25 cellular contexts compared by ENCODE assay signal in the genomic region with DNA sequence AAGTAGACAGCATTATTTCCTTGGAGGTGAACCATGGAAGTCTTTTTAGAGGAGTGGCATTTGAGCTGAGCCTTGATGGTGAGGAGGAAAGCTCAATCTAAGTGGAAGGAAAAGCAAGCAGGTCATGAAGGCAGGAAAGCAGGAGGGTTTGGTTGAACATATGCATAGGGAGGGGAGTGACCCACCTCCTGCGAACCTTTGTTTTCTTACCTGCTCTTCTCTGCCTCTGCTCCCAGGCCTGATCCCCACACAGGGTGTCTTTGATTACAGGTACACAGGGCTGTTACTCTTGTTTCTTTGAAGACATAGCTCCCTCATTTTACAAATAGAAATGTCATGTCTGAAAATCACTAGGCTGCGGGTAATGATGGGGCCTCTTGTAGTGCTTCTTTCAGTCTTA.
"Had no signal": no experiment of that assay in that cellular context is flagged by ENCODE, and none has a peak within 500 bp of the region (broad histone marks: within the 10 kb centered on the region; RNA-seq: fewer than 3 reads in every experiment).

No MANE protein-coding gene starts in this region.

- H3K9me3 ChIP-seq: colonic mucosa, esophagus muscularis mucosa, gastrocnemius medialis, gastroesophageal sphincter had no signal

- DNase-seq: colonic mucosa; cortex of kidney; dermis blood vessel endothelial cell; dorsolateral prefrontal cortex; effector CD4-positive, alpha-beta T cell; effector CD8-positive, alpha-beta T cell; effector memory CD4-positive, alpha-beta T cell; effector memory CD8-positive, alpha-beta T cell; endodermal cell; erythroblast; esophagus squamous epithelium; foreskin fibroblast; foreskin keratinocyte; foreskin melanocyte; gastrocnemius medialis; glutamatergic neuron; head of caudate nucleus; heart left ventricle; heart right ventricle had no signal

- H3K27ac Mint-ChIP-seq: dendritic cell treated with granulocyte-macrophage colony-stimulating factor and Interleukin-4, amounts not matched to agents 40 ng/mL and 50 ng/mL, for 4 days; effector memory CD8-positive, alpha-beta T cell; endodermal cell had no signal

- H3K27me3 ChIP-seq: colonic mucosa, dorsolateral prefrontal cortex, esophagus muscularis mucosa, esophagus squamous epithelium, foreskin keratinocyte, gastrocnemius medialis, gastroesophageal sphincter, heart left ventricle had no signal

- H3K27me3 Mint-ChIP-seq: dendritic cell treated with granulocyte-macrophage colony-stimulating factor and Interleukin-4, amounts not matched to agents 40 ng/mL and 50 ng/mL, for 4 days had no signal

- H3K36me3 ChIP-seq: colonic mucosa, esophagus muscularis mucosa, esophagus squamous epithelium, gastrocnemius medialis, gastroesophageal sphincter, heart left ventricle, heart right ventricle had no signal

- H3K4me3 Mint-ChIP-seq: dendritic cell treated with granulocyte-macrophage colony-stimulating factor and Interleukin-4, amounts not matched to agents 40 ng/mL and 50 ng/mL, for 4 days; effector memory CD8-positive, alpha-beta T cell; endodermal cell had no signal

- H3K9me3 Mint-ChIP-seq: effector memory CD8-positive, alpha-beta T cell had no signal

- H3K4me3 ChIP-seq: colonic mucosa, coronary artery, dorsolateral prefrontal cortex, esophagus muscularis mucosa, esophagus squamous epithelium, gastrocnemius medialis, gastroesophageal sphincter, heart left ventricle, heart right ventricle had no signal

- ATAC-seq: effector memory CD8-positive, alpha-beta T cell; esophagus mucosa; foreskin keratinocyte; gastrocnemius medialis; gastroesophageal sphincter; heart left ventricle; heart right ventricle had no signal

- H3K4me1 ChIP-seq: colonic mucosa, esophagus squamous epithelium, foreskin keratinocyte, gastroesophageal sphincter had no signal

- H3K27ac ChIP-seq: colonic mucosa, coronary artery, dorsolateral prefrontal cortex, epithelial cell of prostate, esophagus muscularis mucosa, esophagus squamous epithelium, foreskin keratinocyte, gastrocnemius medialis, gastroesophageal sphincter, heart left ventricle, heart right ventricle had no signal
